Comparison of ENCODE assay signal across 1 cellular context in the genomic region with DNA sequence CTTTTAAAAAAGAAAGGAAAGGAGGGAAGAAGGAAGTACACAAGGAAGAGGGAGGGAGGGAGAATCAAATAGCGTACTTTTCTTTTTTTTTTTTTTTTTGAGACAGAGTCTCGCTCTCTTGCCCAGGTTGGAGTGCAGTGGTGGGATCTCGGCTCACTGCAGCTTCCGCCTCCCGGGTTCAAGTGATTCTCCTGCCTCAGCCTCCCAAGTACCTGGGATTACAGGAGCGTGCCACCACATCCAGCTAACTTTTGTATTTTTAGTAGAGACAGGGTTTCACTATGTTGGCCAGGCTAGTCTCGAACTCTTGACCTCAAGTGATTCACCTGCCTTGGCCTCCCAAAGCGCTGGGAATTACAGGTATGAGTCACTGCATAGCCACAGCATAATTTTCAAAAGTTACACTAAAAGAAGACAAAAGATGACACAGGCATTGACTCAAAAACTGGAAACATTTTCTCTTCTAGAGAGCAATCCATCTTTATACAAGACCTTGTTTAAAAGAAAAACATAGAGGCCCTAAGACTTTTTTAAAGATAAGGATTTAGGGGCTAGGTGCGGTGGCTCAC.
TF ChIP-seq lines count a peak whose summit lies in the region.

No MANE protein-coding gene starts in this region.

TF ChIP-seq in IMR-90, 13 proteins besides CTCF, POLR2A, EP300 and RAD21:
- 0 out of 2 replicates have a peak, but pooled peaks have one; percentile 26 for TF ChIP-seq FOS (IDR thresholded peaks at IDR 0.05; ENCODE audit: low read depth, low read length)
